Comparison of ENCODE assay signal across 34 cellular contexts in genomic region chr9:10094563-10094962, GRCh38.
"Had no signal": no experiment of that assay in that cellular context is flagged by ENCODE, and none has a peak within 500 bp of the region (broad histone marks: within the 10 kb centered on the region; RNA-seq: fewer than 3 reads in every experiment).

No MANE protein-coding gene starts in this region.

- H3K9me3 ChIP-seq: MG63 had no signal

- H3K36me3 ChIP-seq: MG63 had no signal

- DNase-seq: Karpas-422, Kasumi-1, MG63, MM.1S, MV-4-11, NCI-H1048, NCI-H1092, NCI-H1092 treated with DMSO at 0.1 percent for 48 hours, NCI-H1105, NCI-H1105 treated with DMSO at 0.1 percent for 48 hours, NCI-H1417, NCI-H1417 treated with DMSO at 0.1 percent for 48 hours, NCI-H1436, NCI-H1436 treated with DMSO at 0.1 percent for 48 hours, NCI-H146, NCI-H1694, NCI-H1694 treated with DMSO at 0.1 percent for 48 hours, NCI-H187, NCI-H187 treated with DMSO at 0.1 percent for 48 hours, NCI-H1930, NCI-H2029, NCI-H2029 treated with DMSO at 0.1 percent for 48 hours, NCI-H2081, NCI-H2081 treated with DMSO at 0.1 percent for 48 hours, NCI-H2107, NCI-H2171, NCI-H2171 treated with DMSO at 0.1 percent for 48 hours, NCI-H2227 treated with DMSO at 0.1 percent for 48 hours, NCI-H226, NCI-H345, NCI-H510A, NCI-H510A treated with DMSO at 0.1 percent for 48 hours, NCI-H524 had no signal

- H3K4me2 ChIP-seq: KMS-11 had no signal

- H3K4me3 ChIP-seq: MG63 had no signal

- H3K9ac ChIP-seq: KMS-11 had no signal

- H3K27me3 ChIP-seq: MG63 had no signal

- H3K27ac ChIP-seq: KMS-11 had no signal
